In genomic region chr15:82129144-82129692, GRCh38 we compare ENCODE assay signal across 1 cellular context.
A peak's percentile ranks its signal among the peaks of the same experiment; 100 is the strongest.
TF ChIP-seq lines count a peak whose summit lies in the region.

No MANE protein-coding gene starts in this region.

TF ChIP-seq in SK-N-SH, 30 proteins besides CTCF, POLR2A, EP300 and RAD21 (continued from another document):
- TF ChIP-seq USF1 (IDR thresholded peaks at IDR 0.05; ENCODE audit: borderline replicate concordance, low read depth): no peak
- peak; percentile 41; the same call in 1 of the 2 replicates for TF ChIP-seq GATA2 (CRISPR knock-in tag; IDR thresholded peaks at IDR 0.05)
- TF ChIP-seq, protein P1, sequence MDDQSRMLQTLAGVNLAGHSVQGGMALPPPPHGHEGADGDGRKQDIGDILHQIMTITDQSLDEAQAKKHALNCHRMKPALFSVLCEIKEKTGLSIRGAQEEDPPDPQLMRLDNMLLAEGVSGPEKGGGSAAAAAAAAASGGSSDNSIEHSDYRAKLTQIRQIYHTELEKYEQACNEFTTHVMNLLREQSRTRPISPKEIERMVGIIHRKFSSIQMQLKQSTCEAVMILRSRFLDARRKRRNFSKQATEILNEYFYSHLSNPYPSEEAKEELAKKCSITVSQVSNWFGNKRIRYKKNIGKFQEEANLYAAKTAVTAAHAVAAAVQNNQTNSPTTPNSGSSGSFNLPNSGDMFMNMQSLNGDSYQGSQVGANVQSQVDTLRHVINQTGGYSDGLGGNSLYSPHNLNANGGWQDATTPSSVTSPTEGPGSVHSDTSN (IDR thresholded peaks at IDR 0.05): 0 out of 2 replicates have a peak, but pooled peaks have one; percentile 8
- TF ChIP-seq RCOR1 (IDR thresholded peaks at IDR 0.05; ENCODE audit: low read length): peak; percentile 45; the same call in 1 of the 2 replicates
- 0 out of 2 replicates have a peak, but pooled peaks have one; percentile 12 for TF ChIP-seq TCF12 (IDR thresholded peaks at IDR 0.05)
